Comparison of ENCODE assay signal across 1 cellular context in genomic region chr14:94738097-94738496, GRCh38.
TF ChIP-seq lines count a peak whose summit lies in the region.

No MANE protein-coding gene starts in this region.

TF ChIP-seq in HEK293, 187 proteins besides CTCF, POLR2A, EP300 and RAD21 (continued from another document):
- TF ChIP-seq ZSCAN18 (tag by site-specific recombination; IDR thresholded peaks at IDR 0.05), result no peak
- TF ChIP-seq GLIS1 (tag by site-specific recombination; IDR thresholded peaks at IDR 0.05), result no peak
- TF ChIP-seq EGR2 (tag by site-specific recombination; IDR thresholded peaks at IDR 0.05; ENCODE audit: low read depth), result 0 out of 2 replicates have a peak, but pooled peaks have one; percentile 24
- TF ChIP-seq SP3 (tag by site-specific recombination; IDR thresholded peaks at IDR 0.05), result no peak
- no peak for TF ChIP-seq ZNF561 (tag by site-specific recombination; IDR thresholded peaks at IDR 0.05; ENCODE audit: borderline replicate concordance)
- no peak for TF ChIP-seq ZNF555 (tag by site-specific recombination; conservative IDR thresholded peaks at IDR 0.05)
- no peak for TF ChIP-seq ZNF132 (tag by site-specific recombination; IDR thresholded peaks at IDR 0.05; ENCODE audit: borderline replicate concordance)
- TF ChIP-seq ZNF621 (tag by site-specific recombination; IDR thresholded peaks at IDR 0.05), result no peak
- no peak for TF ChIP-seq ZEB2 (tag by site-specific recombination; IDR thresholded peaks at IDR 0.05)
- TF ChIP-seq ZNF76 (tag by site-specific recombination; IDR thresholded peaks at IDR 0.05; ENCODE audit: borderline replicate concordance, low read depth), result no peak
- peak; percentile 61 for TF ChIP-seq ZFHX2 (tag by site-specific recombination; conservative IDR thresholded peaks at IDR 0.05)
- TF ChIP-seq, protein P1, sequence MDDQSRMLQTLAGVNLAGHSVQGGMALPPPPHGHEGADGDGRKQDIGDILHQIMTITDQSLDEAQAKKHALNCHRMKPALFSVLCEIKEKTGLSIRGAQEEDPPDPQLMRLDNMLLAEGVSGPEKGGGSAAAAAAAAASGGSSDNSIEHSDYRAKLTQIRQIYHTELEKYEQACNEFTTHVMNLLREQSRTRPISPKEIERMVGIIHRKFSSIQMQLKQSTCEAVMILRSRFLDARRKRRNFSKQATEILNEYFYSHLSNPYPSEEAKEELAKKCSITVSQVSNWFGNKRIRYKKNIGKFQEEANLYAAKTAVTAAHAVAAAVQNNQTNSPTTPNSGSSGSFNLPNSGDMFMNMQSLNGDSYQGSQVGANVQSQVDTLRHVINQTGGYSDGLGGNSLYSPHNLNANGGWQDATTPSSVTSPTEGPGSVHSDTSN (CRISPR knock-in tag; IDR thresholded peaks at IDR 0.05), result no peak
- TF ChIP-seq ZNF266 (tag by site-specific recombination; IDR thresholded peaks at IDR 0.05; ENCODE audit: low read depth), result 0 out of 2 replicates have a peak, but pooled peaks have one; percentile 14
- 0 out of 2 replicates have a peak, but pooled peaks have one; percentile 26 for TF ChIP-seq KLF9 (tag by site-specific recombination; IDR thresholded peaks at IDR 0.05; ENCODE audit: low read depth)
- TF ChIP-seq, protein P2, sequence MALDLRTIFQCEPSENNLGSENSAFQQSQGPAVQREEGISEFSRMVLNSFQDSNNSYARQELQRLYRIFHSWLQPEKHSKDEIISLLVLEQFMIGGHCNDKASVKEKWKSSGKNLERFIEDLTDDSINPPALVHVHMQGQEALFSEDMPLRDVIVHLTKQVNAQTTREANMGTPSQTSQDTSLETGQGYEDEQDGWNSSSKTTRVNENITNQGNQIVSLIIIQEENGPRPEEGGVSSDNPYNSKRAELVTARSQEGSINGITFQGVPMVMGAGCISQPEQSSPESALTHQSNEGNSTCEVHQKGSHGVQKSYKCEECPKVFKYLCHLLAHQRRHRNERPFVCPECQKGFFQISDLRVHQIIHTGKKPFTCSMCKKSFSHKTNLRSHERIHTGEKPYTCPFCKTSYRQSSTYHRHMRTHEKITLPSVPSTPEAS (tag by site-specific recombination; IDR thresholded peaks at IDR 0.05), result peak; percentile 89
- TF ChIP-seq ZNF23 (tag by site-specific recombination; IDR thresholded peaks at IDR 0.05; ENCODE audit: borderline replicate concordance), result no peak
